ENCODE assay signal across 20 cellular contexts in the genomic region with DNA sequence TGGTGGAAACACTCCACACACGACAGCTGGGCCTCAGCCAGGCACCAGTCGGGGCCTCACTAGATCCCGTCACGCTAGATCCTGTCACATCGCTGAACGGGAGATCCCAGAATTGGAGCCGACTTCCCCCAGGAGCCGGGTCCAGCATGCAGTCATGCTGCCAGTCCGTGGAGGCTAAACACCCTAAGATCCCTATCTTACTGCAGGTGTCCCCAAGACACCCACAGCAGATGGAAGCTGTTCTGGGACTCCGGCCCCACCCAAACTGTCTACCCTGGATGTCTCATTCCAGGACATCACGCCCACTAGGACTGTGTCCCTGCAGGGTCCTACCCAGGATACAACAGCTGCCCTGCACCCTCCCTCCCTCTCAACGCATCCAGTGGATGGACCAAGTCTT.
"Had no signal": no experiment of that assay in that cellular context is flagged by ENCODE, and none has a peak within 500 bp of the region (broad histone marks: within the 10 kb centered on the region; RNA-seq: fewer than 3 reads in every experiment).

No MANE protein-coding gene starts in this region.

- H3K27ac ChIP-seq: colonic mucosa, transverse colon had no signal

- ATAC-seq: activated naive CD8-positive, alpha-beta T cell treated with anti-CD3 and anti-CD28 coated beads, Interleukin-2, amount 50 U/mL, for 24 hours; esophagus mucosa had no signal

- H3K36me3 ChIP-seq: colonic mucosa, transverse colon had no signal

- FAIRE-seq: TTC549 had no signal

- DNase-seq: activated CD4-positive, alpha-beta T cell treated with anti-CD3 and anti-CD28 coated beads, Interleukin-2, amount 50 U/mL, for 48 hours; activated naive CD4-positive, alpha-beta T cell treated with anti-CD3 and anti-CD28 coated beads for 36 hours; activated naive CD8-positive, alpha-beta T cell treated with anti-CD3 and anti-CD28 coated beads, Interleukin-2, amount 50 U/mL, for 24 hours; activated T-cell treated with anti-CD3 and anti-CD28 coated beads, Interleukin-2, amount 50 U/mL, for 24 hours; anterior cingulate cortex; colonic mucosa; effector CD8-positive, alpha-beta T cell; midbrain; occipital lobe; retina; transverse colon had no signal

- H3K4me3 ChIP-seq: colonic mucosa, lung, skin epidermis, transverse colon had no signal

- H3K27me3 ChIP-seq: colonic mucosa, transverse colon had no signal

- H3K9me3 ChIP-seq: colonic mucosa, transverse colon had no signal

- H3K27me3 Mint-ChIP-seq: activated naive CD8-positive, alpha-beta T cell treated with anti-CD3 and anti-CD28 coated beads, Interleukin-2, amount 50 U/mL, for 24 hours; activated T-cell treated with anti-CD3 and anti-CD28 coated beads, Interleukin-2, amount 50 U/mL, for 24 hours; stimulated activated naive CD8-positive, alpha-beta T cell treated with anti-CD3 and anti-CD28 coated beads, Interleukin-15, Interleukin-2, amounts not matched to agents 100 ng/mL and 50 ng/mL, for 24 hours had no signal

- H3K4me3 Mint-ChIP-seq: activated naive CD4-positive, alpha-beta T cell treated with anti-CD3 and anti-CD28 coated beads for 36 hours; activated naive CD8-positive, alpha-beta T cell treated with anti-CD3 and anti-CD28 coated beads, Interleukin-2, amount 50 U/mL, for 24 hours; activated T-cell treated with anti-CD3 and anti-CD28 coated beads, Interleukin-2, amount 50 U/mL, for 24 hours; brain; central memory CD8-positive, alpha-beta T cell; nephron; stimulated activated naive CD8-positive, alpha-beta T cell treated with anti-CD3 and anti-CD28 coated beads, Interleukin-15, Interleukin-2, amounts not matched to agents 100 ng/mL and 50 ng/mL, for 24 hours; T-helper 2 cell treated with Interferon-gamma antibody and Interleukin-4, amounts not matched to agents 5 μg/mL and 100 μg/mL, for 36 hours had no signal

- H3K4me1 Mint-ChIP-seq: central memory CD8-positive, alpha-beta T cell had no signal

- H3K9me3 Mint-ChIP-seq: activated naive CD4-positive, alpha-beta T cell treated with anti-CD3 and anti-CD28 coated beads for 36 hours; activated naive CD8-positive, alpha-beta T cell treated with anti-CD3 and anti-CD28 coated beads, Interleukin-2, amount 50 U/mL, for 24 hours; activated T-cell treated with anti-CD3 and anti-CD28 coated beads, Interleukin-2, amount 50 U/mL, for 24 hours; central memory CD8-positive, alpha-beta T cell; nephron; stimulated activated naive CD8-positive, alpha-beta T cell treated with anti-CD3 and anti-CD28 coated beads, Interleukin-15, Interleukin-2, amounts not matched to agents 100 ng/mL and 50 ng/mL, for 24 hours; T-helper 2 cell treated with Interferon-gamma antibody and Interleukin-4, amounts not matched to agents 5 μg/mL and 100 μg/mL, for 36 hours had no signal

- H3K27ac Mint-ChIP-seq: activated naive CD4-positive, alpha-beta T cell treated with anti-CD3 and anti-CD28 coated beads for 36 hours; activated naive CD8-positive, alpha-beta T cell treated with anti-CD3 and anti-CD28 coated beads, Interleukin-2, amount 50 U/mL, for 24 hours; activated T-cell treated with anti-CD3 and anti-CD28 coated beads, Interleukin-2, amount 50 U/mL, for 24 hours; nephron; stimulated activated naive CD8-positive, alpha-beta T cell treated with anti-CD3 and anti-CD28 coated beads, Interleukin-15, Interleukin-2, amounts not matched to agents 100 ng/mL and 50 ng/mL, for 24 hours; T-helper 2 cell treated with Interferon-gamma antibody and Interleukin-4, amounts not matched to agents 5 μg/mL and 100 μg/mL, for 36 hours had no signal
